Comparison of ENCODE assay signal across 37 cellular contexts in genomic region chr2:123908522-123908921, GRCh38.
DNase-seq lines count a peak whose midpoint lies in the region; ATAC-seq, FAIRE-seq and TF ChIP-seq lines count a peak whose summit lies in the region.
"Had no signal": no experiment of that assay in that cellular context is flagged by ENCODE, and none has a peak within 500 bp of the region (broad histone marks: within the 10 kb centered on the region; RNA-seq: fewer than 3 reads in every experiment).

No MANE protein-coding gene starts in this region.

- no peaks in the 10 kb centered on the region for H3F3A ChIP-seq in SK-N-SH (replicated peaks; ENCODE audit: insufficient read depth)
- H3F3A ChIP-seq in GM23338 (replicated peaks; ENCODE audit: low read depth): no peaks in the 10 kb centered on the region
- no peaks in the 10 kb centered on the region; the same call in 1 of the 2 replicates for H3F3A ChIP-seq in Loucy (ENCODE audit: low read depth)

- H3K4me3 ChIP-seq in SK-N-SH (ENCODE audit: low read depth in 2 of 2, low read length in 1 of 2) (no peak overlapping the region), GM23338 (no peak overlapping the region), Loucy (ENCODE audit: low read length, poor library complexity, severe bottlenecking) (peak overlapping the region; percentile 70), MG63 (no peak overlapping the region)
- H3K4me3 ChIP-seq: A549; BLaER1; BLaER1 treated with 17β-estradiol and CSF1 and Interleukin-3, amounts not matched to agents 10 nM and 100 nM had no signal

- H3K4me1 ChIP-seq in SK-N-SH (ENCODE audit: control insufficient read depth in 1 of 2, insufficient read depth in 2 of 2, low read depth in 1 of 2, low read length in 1 of 2) (peaks cover 0 to 11% of the 10 kb centered on the region in 2 experiments; a peak in 2 of 4 replicates), GM23338 (ENCODE audit: insufficient read depth) (peaks cover 28% of the 10 kb centered on the region), Loucy (ENCODE audit: insufficient read depth, low read length, poor library complexity, severe bottlenecking) (peaks cover 35% of the 10 kb centered on the region)
- H3K4me1 ChIP-seq: A549, BE2C, Caco-2 had no signal

- H3K9ac ChIP-seq in SK-N-SH (no peak overlapping the region), Loucy (ENCODE audit: low read depth, low read length, poor library complexity, severe bottlenecking) (peak overlapping the region; percentile 73)
- H3K9ac ChIP-seq: BLaER1; BLaER1 treated with 17β-estradiol and CSF1 and Interleukin-3, amounts not matched to agents 10 nM and 100 nM had no signal

- no peak overlapping the region for H3K4me2 ChIP-seq in SK-N-SH
- peak overlapping the region; percentile 68 for H3K4me2 ChIP-seq in GM23338
- peak overlapping the region; percentile 67 for H3K4me2 ChIP-seq in Loucy (ENCODE audit: low read depth, low read length, poor library complexity, severe bottlenecking)
- H3K4me2 ChIP-seq: A549; BLaER1; BLaER1 treated with 17β-estradiol and CSF1 and Interleukin-3, amounts not matched to agents 10 nM and 100 nM had no signal

- CTCF ChIA-PET in SK-N-SH (lab: Yijun Ruan, JAX): no interaction called here
- CTCF ChIA-PET in activated CD8-positive, alpha-beta T cell treated with anti-CD3 and anti-CD28 coated beads, Interleukin-2, amount 10 ng/mL, durations not matched to agents 7 days and 5 days (lab: Charles Lee): no interaction called here

- H3K27me3 ChIP-seq in SK-N-SH (ENCODE audit: insufficient read depth) (no peaks in the 10 kb centered on the region), GM23338 (ENCODE audit: insufficient read depth) (no peaks in the 10 kb centered on the region), Loucy (ENCODE audit: insufficient read depth, low read length, poor library complexity, severe bottlenecking) (no peaks in the 10 kb centered on the region), MG63 (no peaks in the 10 kb centered on the region)
- H3K27me3 ChIP-seq: BE2C; BLaER1; BLaER1 treated with 17β-estradiol and CSF1 and Interleukin-3, amounts not matched to agents 10 nM and 100 nM had no signal

- no peak for TF ChIP-seq CTCF in SK-N-SH (IDR thresholded peaks at IDR 0.05)
- no peak for TF ChIP-seq CTCF in GM23338 (conservative IDR thresholded peaks at IDR 0.05; ENCODE audit: low read depth in 2 of 2)
- TF ChIP-seq CTCF in Loucy (conservative IDR thresholded peaks at IDR 0.05; ENCODE audit: low read length): no peak
- no peak for TF ChIP-seq CTCF in type B pancreatic cell (conservative IDR thresholded peaks at IDR 0.05)

- H3K27ac ChIP-seq in SK-N-SH (ENCODE audit: low read depth in 2 of 2, low read length in 1 of 2): peak overlapping the region in 1 of 2 experiments; percentile 55; a peak in 2 of 4 replicates
- H3K27ac ChIP-seq in GM23338 (ENCODE audit: low read depth): no peak overlapping the region
- H3K27ac ChIP-seq: 22Rv1; A549; BLaER1; BLaER1 treated with 17β-estradiol and CSF1 and Interleukin-3, amounts not matched to agents 10 nM and 100 nM; C4-2B had no signal

- H4K20me1 ChIP-seq in SK-N-SH (ENCODE audit: insufficient read depth) (no peaks in the 10 kb centered on the region), GM23338 (replicated peaks; ENCODE audit: insufficient read depth) (no peaks in the 10 kb centered on the region), Loucy (ENCODE audit: insufficient read depth, low read length, poor library complexity, severe bottlenecking) (no peaks in the 10 kb centered on the region)
- H4K20me1 ChIP-seq: BLaER1; BLaER1 treated with 17β-estradiol and CSF1 and Interleukin-3, amounts not matched to agents 10 nM and 100 nM had no signal

- H3K27ac Mint-ChIP-seq in GM23338: no peak overlapping the region
- H3K27ac Mint-ChIP-seq in type B pancreatic cell: no peak overlapping the region
- H3K27ac Mint-ChIP-seq in activated CD8-positive, alpha-beta T cell treated with anti-CD3 and anti-CD28 coated beads, Interleukin-2, amount 10 ng/mL, durations not matched to agents 7 days and 5 days: no peak overlapping the region
- H3K27ac Mint-ChIP-seq: B cell; CD14-positive monocyte; CD4-positive, alpha-beta memory T cell; CD4-positive, alpha-beta T cell; CD4-positive, CD25-positive, alpha-beta regulatory T cell; CD8-positive, alpha-beta memory T cell; CD8-positive, alpha-beta T cell had no signal

- peaks cover 27% of the 10 kb centered on the region for H3K4me1 Mint-ChIP-seq in GM23338
- peaks cover 6% of the 10 kb centered on the region for H3K4me1 Mint-ChIP-seq in type B pancreatic cell (ENCODE audit: unreplicated experiment)
- H3K4me1 Mint-ChIP-seq in activated CD8-positive, alpha-beta T cell treated with anti-CD3 and anti-CD28 coated beads, Interleukin-2, amount 10 ng/mL, durations not matched to agents 7 days and 5 days (ENCODE audit: low read depth): no peaks in the 10 kb centered on the region
- H3K4me1 Mint-ChIP-seq: B cell; CD4-positive, alpha-beta memory T cell; CD4-positive, CD25-positive, alpha-beta regulatory T cell; CD8-positive, alpha-beta memory T cell had no signal

- H3K4me3 Mint-ChIP-seq in GM23338: no peak overlapping the region
- no peak overlapping the region for H3K4me3 Mint-ChIP-seq in type B pancreatic cell
- no peak overlapping the region for H3K4me3 Mint-ChIP-seq in activated CD8-positive, alpha-beta T cell treated with anti-CD3 and anti-CD28 coated beads, Interleukin-2, amount 10 ng/mL, durations not matched to agents 7 days and 5 days
- H3K4me3 Mint-ChIP-seq: B cell; CD14-positive monocyte; CD4-positive, alpha-beta memory T cell; CD4-positive, alpha-beta T cell; CD4-positive, CD25-positive, alpha-beta regulatory T cell; CD8-positive, alpha-beta memory T cell; CD8-positive, alpha-beta T cell had no signal

- H3K9me2 ChIP-seq in SK-N-SH (no peaks in the 10 kb centered on the region), GM23338 (ENCODE audit: insufficient read depth) (0 out of 2 replicates have a peak, but pooled peaks cover 4% of the 10 kb centered on the region), Loucy (replicated peaks; ENCODE audit: low read depth, low read length) (no peaks in the 10 kb centered on the region)

- DNase-seq in SK-N-SH (peak; percentile 16), GM23338 (ENCODE audit: low spot score) (no peak), urothelium cell line (ENCODE audit: low spot score) (no peak), type B pancreatic cell (ENCODE audit: extremely low spot score, unreplicated experiment) (no peak), MG63 (no peak)
- DNase-seq in activated CD8-positive, alpha-beta T cell treated with anti-CD3 and anti-CD28 coated beads, Interleukin-2, amount 10 ng/mL, durations not matched to agents 7 days and 5 days: no peak
- DNase-seq: 8988T; ACHN; AML-193; BE2C; C1 segment of cervical spinal cord; Caco-2; Calu3; CD4-positive, alpha-beta memory T cell; CD4-positive, alpha-beta T cell; CD4-positive, CD25-positive, alpha-beta regulatory T cell; CD8-positive, alpha-beta memory T cell; CD8-positive, alpha-beta T cell; COR-L47; DMS 273 treated with DMSO at 0.1 percent for 48 hours; DMS153; DMS53; DMS79; DMS79 treated with DMSO at 0.1 percent for 48 hours; DND-41; EL had no signal

- WGBS in SK-N-SH (ENCODE audit: low lambda C conversion rate): 3% methylated on average over 2 of the region's 2 CpGs

- H3K9me3 ChIP-seq in SK-N-SH (no peaks in the 10 kb centered on the region; the same call in 1 of the 2 replicates), Loucy (ENCODE audit: insufficient read depth, low read depth, low read length) (no peaks in the 10 kb centered on the region), MG63 (no peaks in the 10 kb centered on the region)
- H3K9me3 ChIP-seq: BE2C, BLaER1, Caco-2 had no signal

- no peak overlapping the region for H2AFZ ChIP-seq in SK-N-SH (ENCODE audit: low read depth)
- no peak overlapping the region for H2AFZ ChIP-seq in GM23338
- H2AFZ ChIP-seq in Loucy (ENCODE audit: low read length): no peak overlapping the region; the same call in 1 of the 2 replicates

- POLR2A ChIA-PET in SK-N-SH (lab: Yijun Ruan, JAX): interaction anchor here (1.4 kb wide), 1 partner anchor 117 kb away, joined by 3 read pairs; no protein-coding TSS in a partner anchor
- POLR2A ChIA-PET in activated CD8-positive, alpha-beta T cell treated with anti-CD3 and anti-CD28 coated beads, Interleukin-2, amount 10 ng/mL, durations not matched to agents 7 days and 5 days (lab: Charles Lee): no interaction called here

- FAIRE-seq in urothelium cell line (lab: Jason Lieb, UNC): peak; percentile 65
- FAIRE-seq: A204.1, A549, D721Med had no signal

- TF ChIP-seq EP300 in SK-N-SH (IDR thresholded peaks at IDR 0.05; ENCODE audit: borderline replicate concordance in 1 of 2, low read depth in 1 of 2, low read length in 1 of 2): peak in 1 of 2 experiments; percentile 59; a peak in 2 of 4 replicates

- H3K27me3 Mint-ChIP-seq in GM23338 (ENCODE audit: insufficient read depth, low read depth, poor library complexity) (peaks cover under 1% of the 10 kb centered on the region), type B pancreatic cell (no peaks in the 10 kb centered on the region)
- no peaks in the 10 kb centered on the region for H3K27me3 Mint-ChIP-seq in activated CD8-positive, alpha-beta T cell treated with anti-CD3 and anti-CD28 coated beads, Interleukin-2, amount 10 ng/mL, durations not matched to agents 7 days and 5 days (ENCODE audit: low read depth)
- H3K27me3 Mint-ChIP-seq: B cell; CD4-positive, alpha-beta memory T cell; CD4-positive, alpha-beta T cell; CD4-positive, CD25-positive, alpha-beta regulatory T cell had no signal

- no peaks in the 10 kb centered on the region for H3K36me3 ChIP-seq in SK-N-SH (replicated peaks in 1 of 2; ENCODE audit: control insufficient read depth in 1 of 2, insufficient read depth in 2 of 2, low read length in 1 of 2)
- H3K36me3 ChIP-seq in GM23338 (ENCODE audit: insufficient read depth): no peaks in the 10 kb centered on the region
- H3K36me3 ChIP-seq in Loucy (ENCODE audit: insufficient read depth, low read length): no peaks in the 10 kb centered on the region
- H3K36me3 ChIP-seq in MG63: no peaks in the 10 kb centered on the region
- H3K36me3 ChIP-seq: BE2C; BLaER1; BLaER1 treated with 17β-estradiol and CSF1 and Interleukin-3, amounts not matched to agents 10 nM and 100 nM had no signal

- no peaks in the 10 kb centered on the region for H3K9me3 Mint-ChIP-seq in GM23338
- no peaks in the 10 kb centered on the region for H3K9me3 Mint-ChIP-seq in type B pancreatic cell
- no peaks in the 10 kb centered on the region for H3K9me3 Mint-ChIP-seq in activated CD8-positive, alpha-beta T cell treated with anti-CD3 and anti-CD28 coated beads, Interleukin-2, amount 10 ng/mL, durations not matched to agents 7 days and 5 days (ENCODE audit: insufficient read depth)
- H3K9me3 Mint-ChIP-seq: CD4-positive, alpha-beta T cell had no signal

- H3K79me2 ChIP-seq in SK-N-SH (ENCODE audit: insufficient read depth): no peaks in the 10 kb centered on the region
- no peaks in the 10 kb centered on the region for H3K79me2 ChIP-seq in GM23338 (replicated peaks; ENCODE audit: insufficient read depth)
- H3K79me2 ChIP-seq in Loucy (ENCODE audit: insufficient read depth, low read length): peaks cover 41% of the 10 kb centered on the region; the same call in 1 of the 2 replicates

- no peaks in the 10 kb centered on the region for H3K36me3 Mint-ChIP-seq in GM23338 (ENCODE audit: low read depth)
- H3K36me3 Mint-ChIP-seq in type B pancreatic cell: no peaks in the 10 kb centered on the region
- no peaks in the 10 kb centered on the region for H3K36me3 Mint-ChIP-seq in activated CD8-positive, alpha-beta T cell treated with anti-CD3 and anti-CD28 coated beads, Interleukin-2, amount 10 ng/mL, durations not matched to agents 7 days and 5 days (ENCODE audit: low read depth)
- H3K36me3 Mint-ChIP-seq: CD14-positive monocyte; CD4-positive, alpha-beta memory T cell; CD4-positive, CD25-positive, alpha-beta regulatory T cell; CD8-positive, alpha-beta memory T cell; CD8-positive, alpha-beta T cell had no signal

- TF ChIP-seq RAD21 in SK-N-SH (IDR thresholded peaks at IDR 0.05; ENCODE audit: low read length): no peak

- ATAC-seq in SK-N-SH treated with all-trans-retinoic acid at 6 μM for 48 hours (no peak), GM23338 (no peak)
- no peak for ATAC-seq in activated CD8-positive, alpha-beta T cell treated with anti-CD3 and anti-CD28 coated beads, Interleukin-2, amount 10 ng/mL, durations not matched to agents 7 days and 5 days
- ATAC-seq: A549; CD8-positive, alpha-beta T cell had no signal
